12 cellular contexts compared by ENCODE assay signal in the genomic region with DNA sequence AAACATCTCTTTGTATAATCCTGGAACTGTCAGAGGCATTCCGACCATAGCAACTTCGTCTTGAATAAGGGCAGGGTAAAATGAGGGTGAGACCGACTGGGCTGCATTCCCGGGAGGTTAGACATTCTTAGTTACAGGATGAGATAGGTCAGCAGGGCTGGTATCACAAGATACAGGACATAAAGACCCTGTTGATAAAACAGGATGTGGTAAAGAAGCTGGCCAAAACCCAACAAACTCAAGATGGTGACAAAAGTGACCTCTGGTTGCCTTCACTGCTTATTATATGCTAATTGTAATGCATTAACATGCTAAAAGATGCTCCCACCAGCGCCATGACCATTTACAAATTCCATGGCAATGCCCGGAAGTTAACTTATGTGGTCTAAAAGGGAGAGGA. TPM values are rescaled to one million over a fixed set of nuclear protein-coding genes. Genes with fewer than 3 reads are reported as not detected.
A peak's percentile ranks its signal among the peaks of the same experiment; 100 is the strongest.
DNase-seq lines count a peak whose midpoint lies in the region; ATAC-seq and TF ChIP-seq lines count a peak whose summit lies in the region.
"Had no signal": no experiment of that assay in that cellular context is flagged by ENCODE, and none has a peak within 500 bp of the region (broad histone marks: within the 10 kb centered on the region; RNA-seq: fewer than 3 reads in every experiment).

No MANE protein-coding gene starts in this region.

- intact Hi-C loops in Panc1 (cut with micrococcal nuclease; ENCODE audit: unreplicated experiment) = no loop called here

- no peaks in the 10 kb centered on the region for H3K9me3 ChIP-seq in Panc1 (ENCODE audit: control insufficient read depth, insufficient read depth, low read depth, low read length)
- H3K9me3 ChIP-seq in mesodermal cell (ENCODE audit: control insufficient read depth, low read length) = no peaks in the 10 kb centered on the region
- H3K9me3 ChIP-seq: vagina had no signal

- in situ Hi-C loops in Panc1 (cut with HindIII; ENCODE audit: low pct_unique_long_range_greater_than_20kb, low sequenced_read_pairs) = no loop called here

- POLR2A ChIA-PET in Panc1 (lab: Charles Lee) = no interaction called here

- peak; percentile 51; the same call in 1 of the 2 replicates for ATAC-seq in Panc1

- CTCF ChIA-PET in Panc1 (lab: Charles Lee) = no interaction called here

- 46 to 50% methylated on average over 4 to 6 of the region's 6 CpGs for WGBS in mesodermal cell (ENCODE audit: insufficient coverage in 2 of 2), 2 experiments

- no peaks in the 10 kb centered on the region for H3K27me3 ChIP-seq in Panc1 (ENCODE audit: control insufficient read depth, insufficient read depth, low read length)
- H3K27me3 ChIP-seq: vagina had no signal

- BruUV-seq in Panc1 (replicated peaks; lab: Mats Ljungman, UMichigan) = no TSS peak

- H3K4me1 ChIP-seq in Panc1 (ENCODE audit: control insufficient read depth, insufficient read depth, low read length) (no peaks in the 10 kb centered on the region), mesodermal cell (ENCODE audit: control insufficient read depth, insufficient read depth, low read length, poor library complexity, severe bottlenecking) (peaks cover 16% of the 10 kb centered on the region)

- H3K36me3 ChIP-seq in Panc1 (ENCODE audit: control insufficient read depth, insufficient read depth, low read length) (no peaks in the 10 kb centered on the region), mesodermal cell (ENCODE audit: control insufficient read depth, insufficient read depth, low read length) (no peaks in the 10 kb centered on the region)
- H3K36me3 ChIP-seq: vagina had no signal

- H3K27ac ChIP-seq in Panc1 (ENCODE audit: low read length) = peak overlapping the region; percentile 7; the same call in 1 of the 2 replicates
- peak overlapping the region; percentile 71 for H3K27ac ChIP-seq in mesodermal cell (ENCODE audit: low read depth, low read length, severe bottlenecking)
- H3K27ac ChIP-seq: skin epidermis, vagina had no signal

- H3K4me3 ChIP-seq in Panc1 (ENCODE audit: low read depth in 2 of 2, low read length in 2 of 2) (no peak overlapping the region), mesodermal cell (ENCODE audit: extremely low read depth, insufficient read depth, low read length, poor library complexity, severe bottlenecking) (no peak overlapping the region)
- H3K4me3 ChIP-seq: skin epidermis, vagina had no signal

- no peak for TF ChIP-seq CTCF in Panc1 (IDR thresholded peaks at IDR 0.05)

- DNase-seq in EH (ENCODE audit: low read depth) (peak; percentile 87), Panc1 (ENCODE audit: low read depth, low spot score) (no peak), dermis blood vessel endothelial cell (peak; percentile 86), DMS79 (lab: John Stamatoyannopoulos, UW) (no peak), DMS53 (lab: John Stamatoyannopoulos, UW) (no peak)
- no peak for DNase-seq in activated CD4-positive, CD25-positive, alpha-beta regulatory T cell treated with anti-CD3 and anti-CD28 coated beads, Interleukin-2, amount 50 U/mL, for 72 hours
- no peak for DNase-seq in stimulated activated CD8-positive, alpha-beta memory T cell treated with anti-CD3 and anti-CD28 coated beads, Interleukin-4, amount 100 ng/mL, for 48 hours
- DNase-seq: activated CD4-positive, alpha-beta T cell treated with anti-CD3 and anti-CD28 coated beads, Interleukin-2, amount 10 ng/mL, durations not matched to agents 24 days and 14 days; glutamatergic neuron had no signal

RNA-seq across cellular contexts. Expression of a gene that starts 27.7 kb away (rescaled TPM):
- total RNA-seq in Panc1 (2021; ENCODE audit: unreplicated experiment) (103 TPM), dermis blood vessel endothelial cell (78.3 and 90.6 TPM in 2 replicates)
- polyA plus RNA-seq in Panc1 (2012; ENCODE audit: insufficient read length) = 42.3 TPM
- polyA plus RNA-seq in mesodermal cell (2013, experiment 1 of 2) = 70.4 TPM
- polyA plus RNA-seq in mesodermal cell (2013, experiment 2 of 2) = 64.7 TPM

Comparison
In these comparisons a context has a peak if more than half of its experiments do, and no peak if none do; other contexts are left out.
1. DNase-seq: peak in EH (single experiment) and dermis blood vessel endothelial cell (single experiment); none in Panc1 (single experiment), activated CD4-positive, CD25-positive, alpha-beta regulatory T cell treated with anti-CD3 and anti-CD28 coated beads, Interleukin-2, amount 50 U/mL, for 72 hours (single experiment), DMS79 (single experiment), stimulated activated CD8-positive, alpha-beta memory T cell treated with anti-CD3 and anti-CD28 coated beads, Interleukin-4, amount 100 ng/mL, for 48 hours (single experiment) and DMS53 (single experiment).